Comparison of ENCODE assay signal across 22 cellular contexts in genomic region chr6:160363016-160363996, GRCh38. TPM values are rescaled to one million over a fixed set of nuclear protein-coding genes. Genes with fewer than 3 reads are reported as not detected.
DNase-seq lines count a peak whose midpoint lies in the region; ATAC-seq and TF ChIP-seq lines count a peak whose summit lies in the region.
"Had no signal": no experiment of that assay in that cellular context is flagged by ENCODE, and none has a peak within 500 bp of the region (broad histone marks: within the 10 kb centered on the region; RNA-seq: fewer than 3 reads in every experiment).

No MANE protein-coding gene starts in this region.

- H3K4me1 Mint-ChIP-seq in stimulated activated naive CD8-positive, alpha-beta T cell treated with anti-CD3 and anti-CD28 coated beads, Interleukin-15, amount 100 ng/mL, for 72 hours, result no peaks in the 10 kb centered on the region
- no peaks in the 10 kb centered on the region for H3K4me1 Mint-ChIP-seq in neural progenitor cell
- no peaks in the 10 kb centered on the region for H3K4me1 Mint-ChIP-seq in activated naive CD8-positive, alpha-beta T cell treated with anti-CD3 and anti-CD28 coated beads for 36 hours
- H3K4me1 Mint-ChIP-seq: CD14-positive monocyte had no signal

- no peak overlapping the region for H3K27ac Mint-ChIP-seq in stimulated activated naive CD8-positive, alpha-beta T cell treated with anti-CD3 and anti-CD28 coated beads, Interleukin-15, amount 100 ng/mL, for 72 hours
- H3K27ac Mint-ChIP-seq in neural progenitor cell, result no peak overlapping the region
- H3K27ac Mint-ChIP-seq in activated naive CD8-positive, alpha-beta T cell treated with anti-CD3 and anti-CD28 coated beads for 36 hours, result no peak overlapping the region
- H3K27ac Mint-ChIP-seq: CD14-positive monocyte had no signal

- no peaks in the 10 kb centered on the region for H3K79me2 ChIP-seq in neural progenitor cell (ENCODE audit: low read depth)

- no peaks in the 10 kb centered on the region for H3F3A ChIP-seq in neural progenitor cell (ENCODE audit: low read depth)

- no peak overlapping the region for H3K9ac ChIP-seq in neural progenitor cell

- intact Hi-C loops in posterior vena cava (cut with DNase I), result no loop called here

- H3K9me3 Mint-ChIP-seq in stimulated activated naive CD8-positive, alpha-beta T cell treated with anti-CD3 and anti-CD28 coated beads, Interleukin-15, amount 100 ng/mL, for 72 hours, result peaks cover 0 to 4% of the 10 kb centered on the region in 2 donors
- peaks cover 2% of the 10 kb centered on the region for H3K9me3 Mint-ChIP-seq in neural progenitor cell
- no peaks in the 10 kb centered on the region for H3K9me3 Mint-ChIP-seq in activated naive CD8-positive, alpha-beta T cell treated with anti-CD3 and anti-CD28 coated beads for 36 hours

- no peak for DNase-seq in stimulated activated naive CD8-positive, alpha-beta T cell treated with anti-CD3 and anti-CD28 coated beads, Interleukin-15, amount 100 ng/mL, for 72 hours
- DNase-seq in stimulated activated naive CD8-positive, alpha-beta T cell treated with anti-CD3 and anti-CD28 coated beads, Interleukin-15, Interleukin-2, amounts not matched to agents 100 U/mL and 50 U/mL, for 24 hours, result no peak
- no peak for DNase-seq in neural progenitor cell (ENCODE audit: low spot score)
- DNase-seq in NCI-H774 (lab: John Stamatoyannopoulos, UW), result no peak
- no peak for DNase-seq in activated naive CD8-positive, alpha-beta T cell treated with anti-CD3 and anti-CD28 coated beads for 36 hours
- DNase-seq in posterior vena cava (ENCODE audit: low spot score), result no peak
- no peak for DNase-seq in NCI-H2227 (lab: John Stamatoyannopoulos, UW; ENCODE audit: unreplicated experiment)
- DNase-seq: DND-41, NCI-H1105, NCI-H1694, NCI-H2081 treated with DMSO at 0.1 percent for 48 hours, NCI-H510A, NCI-H82, PC-3, RPMI8226, SIG-M5, T-helper 1 cell had no signal

- ATAC-seq in stimulated activated naive CD8-positive, alpha-beta T cell treated with anti-CD3 and anti-CD28 coated beads, Interleukin-15, amount 100 ng/mL, for 72 hours, result peak; percentile 28
- ATAC-seq in stimulated activated naive CD8-positive, alpha-beta T cell treated with anti-CD3 and anti-CD28 coated beads, Interleukin-15, Interleukin-2, amounts not matched to agents 100 U/mL and 50 U/mL, for 24 hours, result no peak
- peak; percentile 73 for ATAC-seq in HG03432 (IDR thresholded peaks at IDR 0.05; ENCODE audit: unreplicated experiment)
- ATAC-seq: HCT116, PC-3 had no signal

- H3K36me3 Mint-ChIP-seq in neural progenitor cell, result no peaks in the 10 kb centered on the region
- no peaks in the 10 kb centered on the region for H3K36me3 Mint-ChIP-seq in activated naive CD8-positive, alpha-beta T cell treated with anti-CD3 and anti-CD28 coated beads for 36 hours
- H3K36me3 Mint-ChIP-seq: CD14-positive monocyte had no signal

- H3K4me1 ChIP-seq in neural progenitor cell, result no peaks in the 10 kb centered on the region

- no peaks in the 10 kb centered on the region for H4K20me1 ChIP-seq in neural progenitor cell (ENCODE audit: low read depth)

- no peak overlapping the region for H3K4me3 Mint-ChIP-seq in stimulated activated naive CD8-positive, alpha-beta T cell treated with anti-CD3 and anti-CD28 coated beads, Interleukin-15, amount 100 ng/mL, for 72 hours
- no peak overlapping the region for H3K4me3 Mint-ChIP-seq in neural progenitor cell
- no peak overlapping the region for H3K4me3 Mint-ChIP-seq in activated naive CD8-positive, alpha-beta T cell treated with anti-CD3 and anti-CD28 coated beads for 36 hours
- H3K4me3 Mint-ChIP-seq: CD14-positive monocyte had no signal

- no peak overlapping the region for H3K27ac ChIP-seq in neural progenitor cell

- H3K4me2 ChIP-seq in neural progenitor cell, result no peak overlapping the region

- H3K4me3 ChIP-seq in neural progenitor cell, result no peak overlapping the region
- H3K4me3 ChIP-seq: K562 had no signal

- H2AFZ ChIP-seq in neural progenitor cell (replicated peaks), result peak overlapping the region; percentile 34

- no peaks in the 10 kb centered on the region for H3K36me3 ChIP-seq in neural progenitor cell

- H3K27me3 ChIP-seq in neural progenitor cell, result no peaks in the 10 kb centered on the region

- no peak for TF ChIP-seq CTCF in neural progenitor cell (IDR thresholded peaks at IDR 0.05)

- peaks cover 26% of the 10 kb centered on the region for H3K27me3 Mint-ChIP-seq in stimulated activated naive CD8-positive, alpha-beta T cell treated with anti-CD3 and anti-CD28 coated beads, Interleukin-15, amount 100 ng/mL, for 72 hours
- H3K27me3 Mint-ChIP-seq in neural progenitor cell (ENCODE audit: insufficient read depth, low read depth), result no peaks in the 10 kb centered on the region
- H3K27me3 Mint-ChIP-seq in activated naive CD8-positive, alpha-beta T cell treated with anti-CD3 and anti-CD28 coated beads for 36 hours, result peaks cover 16% of the 10 kb centered on the region

- H3K9me3 ChIP-seq in neural progenitor cell (ENCODE audit: low read depth), result no peaks in the 10 kb centered on the region

RNA-seq across cellular contexts. Expression of gene SLC22A3, which starts 15.1 kb away (rescaled TPM):
- total RNA-seq in neural progenitor cell (ENCODE audit: low replicate concordance) (0.06 and 0.07 TPM in 2 replicates), posterior vena cava (10 to 100 TPM; 24.3 to 26.6 TPM)
- total RNA-seq in activated naive CD8-positive, alpha-beta T cell treated with anti-CD3 and anti-CD28 coated beads for 36 hours, result not detected
- total RNA-seq: G401, K562 had no signal

Comparison
In these comparisons a context has a peak if more than half of its experiments do, and no peak if none do; other contexts are left out.
1. RNA of gene SLC22A3, which starts 15.1 kb away (total RNA-seq): 24.3 to 26.6 TPM in posterior vena cava; 0.06 to 0.07 TPM in neural progenitor cell and not detected in activated naive CD8-positive, alpha-beta T cell treated with anti-CD3 and anti-CD28 coated beads for 36 hours; every median in the first group is over 10 times any median in the second.